In the genomic region with DNA sequence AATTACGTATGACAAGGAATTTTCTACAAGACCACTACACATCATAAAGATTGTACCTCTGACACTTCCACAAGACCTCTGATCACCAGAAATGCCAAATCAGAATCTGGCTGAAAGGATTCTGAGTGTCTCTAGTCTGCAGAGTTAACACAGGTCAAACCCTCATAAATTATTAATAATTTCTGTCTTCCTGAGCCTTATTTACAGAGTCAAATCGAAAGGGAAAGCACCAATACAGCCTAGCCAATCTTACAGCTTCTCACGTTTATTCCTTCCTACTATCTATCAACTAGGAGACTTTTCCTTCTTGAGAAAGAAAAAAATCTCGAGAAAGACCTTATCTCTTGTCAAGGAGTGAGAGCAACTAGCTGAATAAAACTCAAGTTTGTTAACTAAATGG, we compare ENCODE assay signal across 18 cellular contexts.
DNase-seq lines count a peak whose midpoint lies in the region; ATAC-seq, FAIRE-seq and TF ChIP-seq lines count a peak whose summit lies in the region.
"Had no signal": no experiment of that assay in that cellular context is flagged by ENCODE, and none has a peak within 500 bp of the region (broad histone marks: within the 10 kb centered on the region; RNA-seq: fewer than 3 reads in every experiment).

No MANE protein-coding gene starts in this region.

- TF ChIP-seq CTCF in spleen (IDR thresholded peaks at IDR 0.05 in 8 of 11, conservative IDR thresholded peaks at IDR 0.05 in 3 of 11): no peak

- peaks cover 0 to 2% (median 0%) of the 10 kb centered on the region in 8 donors for H3K9me3 ChIP-seq in spleen

- intact Hi-C loops in spleen (cut with DNase I; ENCODE audit: low total_unique reads): no loop called here

- 61 to 67% (median 63%) methylated on average over 4 of the region's 4 CpGs for WGBS in spleen, 5 donors

- H3K4me3 ChIP-seq in spleen: no peak overlapping the region
- H3K4me3 ChIP-seq: BLaER1 treated with 17β-estradiol and CSF1 and Interleukin-3, amounts not matched to agents 10 nM and 100 nM; neural progenitor cell had no signal

- ATAC-seq in GM19372 (IDR thresholded peaks at IDR 0.05; ENCODE audit: low read depth, unreplicated experiment) (peak; percentile 54), HG02610 (IDR thresholded peaks at IDR 0.05; ENCODE audit: unreplicated experiment) (peak; percentile 90), HG03342 (IDR thresholded peaks at IDR 0.05; ENCODE audit: unreplicated experiment) (peak; percentile 60)
- ATAC-seq: effector memory CD8-positive, alpha-beta T cell; foreskin keratinocyte; stimulated activated memory B cell treated with anti-CD40 and anti-IgM and Interleukin-4, amounts not matched to agents 10 μg/mL and 1 μg/mL and 100 μg/mL, for 72 hours had no signal

- no peak for FAIRE-seq in H54 (lab: Jason Lieb, UNC)
- FAIRE-seq: RCC 7860 had no signal

- H3K4me1 ChIP-seq in spleen: no peaks in the 10 kb centered on the region
- H3K4me1 ChIP-seq: foreskin keratinocyte, neural progenitor cell had no signal

- DNase-seq in H54 (ENCODE audit: insufficient read length, low spot score) (no peak), SW 1271 (lab: John Stamatoyannopoulos, UW) (no peak), dedifferentiated amniotic fluid mesenchymal stem cell (ENCODE audit: extremely low spot score) (no peak), spleen (no peak)
- DNase-seq: activated gamma-delta T cell treated with Interleukin-2 at 50 U/mL for 16 hours; effector memory CD8-positive, alpha-beta T cell; foreskin keratinocyte; KBM-7; NCI-H1436; NCI-H446 treated with DMSO at 0.1 percent for 48 hours; stimulated activated CD4-positive, alpha-beta T cell treated with anti-CD3 and anti-CD28 coated beads, Interleukin-4, amount 100 ng/mL, for 4 hours had no signal

- no peak for TF ChIP-seq POLR2A in H54 (IDR thresholded peaks at IDR 0.05; ENCODE audit: low read depth, low read length)
- no peak for TF ChIP-seq POLR2A in spleen (IDR thresholded peaks at IDR 0.05)

- H3K27ac ChIP-seq in spleen: no peak overlapping the region
- H3K27ac ChIP-seq: BLaER1 treated with 17β-estradiol and CSF1 and Interleukin-3, amounts not matched to agents 10 nM and 100 nM; foreskin keratinocyte; neural progenitor cell had no signal

- no peaks in the 10 kb centered on the region for H3K36me3 ChIP-seq in spleen
- H3K36me3 ChIP-seq: BLaER1 treated with 17β-estradiol and CSF1 and Interleukin-3, amounts not matched to agents 10 nM and 100 nM; neural progenitor cell had no signal

- H3K27me3 ChIP-seq in spleen (replicated peaks in 1 of 7): no peaks in the 10 kb centered on the region
- H3K27me3 ChIP-seq: BLaER1 treated with 17β-estradiol and CSF1 and Interleukin-3, amounts not matched to agents 10 nM and 100 nM; foreskin keratinocyte; neural progenitor cell had no signal
